ENCODE assay signal across 23 cellular contexts in genomic region chr12:115182239-115182638, GRCh38.
"Had no signal": no experiment of that assay in that cellular context is flagged by ENCODE, and none has a peak within 500 bp of the region (broad histone marks: within the 10 kb centered on the region; RNA-seq: fewer than 3 reads in every experiment).

No MANE protein-coding gene starts in this region.

- H3K9me2 ChIP-seq: SK-N-SH had no signal

- ATAC-seq: T-cell had no signal

- H3K27ac ChIP-seq: KMS-11, SJSA1 had no signal

- DNase-seq: IMR-90, Kasumi-1, MM.1S, NCI-H1092 treated with DMSO at 0.1 percent for 48 hours, NCI-H1436, NCI-H187, NCI-H2029, NCI-H2081 treated with DMSO at 0.1 percent for 48 hours, NCI-H2171, NCI-H226, NCI-H446, NCI-H510A, NCI-H524 treated with DMSO at 0.1 percent for 48 hours, NCI-H69, NCI-H774, Right ventricle myocardium superior, RPMI8226, SIG-M5, SK-N-SH, SW 1271, T-cell had no signal

- H3K4me3 ChIP-seq: SJSA1 had no signal

- H3K27ac Mint-ChIP-seq: T-cell had no signal

- H3K4me1 Mint-ChIP-seq: T-cell had no signal

- H3K4me3 Mint-ChIP-seq: T-cell had no signal

- H3K4me1 ChIP-seq: SJSA1 had no signal

- H3K36me3 Mint-ChIP-seq: T-cell had no signal

- H3K9ac ChIP-seq: KMS-11, SK-N-SH had no signal

- H3K27me3 Mint-ChIP-seq: T-cell had no signal

- H3K4me2 ChIP-seq: KMS-11, SK-N-SH had no signal

- H3K27me3 ChIP-seq: SJSA1 had no signal

- H3K36me3 ChIP-seq: SJSA1 had no signal

- H3K9me3 ChIP-seq: SJSA1, SK-N-SH had no signal
